Comparison of ENCODE assay signal across 10 cellular contexts in the genomic region with DNA sequence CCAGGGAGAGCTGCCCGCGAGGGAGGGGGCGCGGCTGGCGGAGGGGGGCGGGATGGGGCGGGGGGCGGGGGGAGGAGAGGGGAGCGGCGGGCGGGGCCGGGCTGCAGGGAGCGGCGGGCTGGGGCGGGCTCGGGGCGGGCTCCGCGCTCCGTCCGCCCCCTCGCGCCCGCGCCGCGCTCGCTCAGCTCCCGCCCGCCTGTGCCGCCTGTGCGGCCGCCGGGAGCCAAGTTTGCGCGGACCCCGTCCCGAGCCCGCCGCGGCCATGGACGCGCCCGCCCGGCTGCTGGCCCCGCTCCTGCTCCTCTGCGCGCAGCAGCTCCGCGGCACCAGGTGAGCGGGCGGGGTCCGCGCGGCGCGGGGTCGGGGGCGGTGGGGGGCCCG. TPM values are rescaled to one million over a fixed set of nuclear protein-coding genes. Genes with fewer than 3 reads are reported as not detected.
DNase-seq lines count a peak whose midpoint lies in the region; ATAC-seq and TF ChIP-seq lines count a peak whose summit lies in the region.
"Had no signal": no experiment of that assay in that cellular context is flagged by ENCODE, and none has a peak within 500 bp of the region (broad histone marks: within the 10 kb centered on the region; RNA-seq: fewer than 3 reads in every experiment).

A gene with protein sequence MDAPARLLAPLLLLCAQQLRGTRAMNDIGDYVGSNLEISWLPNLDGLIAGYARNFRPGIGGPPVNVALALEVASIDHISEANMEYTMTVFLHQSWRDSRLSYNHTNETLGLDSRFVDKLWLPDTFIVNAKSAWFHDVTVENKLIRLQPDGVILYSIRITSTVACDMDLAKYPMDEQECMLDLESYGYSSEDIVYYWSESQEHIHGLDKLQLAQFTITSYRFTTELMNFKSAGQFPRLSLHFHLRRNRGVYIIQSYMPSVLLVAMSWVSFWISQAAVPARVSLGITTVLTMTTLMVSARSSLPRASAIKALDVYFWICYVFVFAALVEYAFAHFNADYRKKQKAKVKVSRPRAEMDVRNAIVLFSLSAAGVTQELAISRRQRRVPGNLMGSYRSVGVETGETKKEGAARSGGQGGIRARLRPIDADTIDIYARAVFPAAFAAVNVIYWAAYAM (plus strand): TSS at position 184 of the 381 bp plus-strand sequence. CDS start 79 bp downstream, at position 263.

- DNase-seq in NCI-H510A (lab: John Stamatoyannopoulos, UW): peak; percentile 24
- DNase-seq in NCI-H510A treated with DMSO at 0.1 percent for 48 hours (lab: John Stamatoyannopoulos, UW): no peak
- DNase-seq in Panc1 (ENCODE audit: low read depth, low spot score): no peak
- peak; percentile 52 for DNase-seq in endothelial cell (ENCODE audit: low spot score)
- DNase-seq in spleen: no peak
- no peak for DNase-seq in hippocampal formation (lab: John Stamatoyannopoulos, UW)
- no peak for DNase-seq in lower leg skin (ENCODE audit: low spot score in 2 of 2)
- DNase-seq: NCI-H1092 treated with DMSO at 0.1 percent for 48 hours had no signal

- POLR2A ChIA-PET in Panc1 (lab: Charles Lee): interaction anchor here (0.6 kb wide), 1 partner anchor 366 kb away, joined by 5 read pairs; no protein-coding TSS in a partner anchor

- H3K36me3 ChIP-seq in Panc1 (ENCODE audit: control insufficient read depth, insufficient read depth, low read length) (no peaks in the 10 kb centered on the region), spleen (no peaks in the 10 kb centered on the region)

- no peaks in the 10 kb centered on the region for H3K4me1 ChIP-seq in Panc1 (ENCODE audit: control insufficient read depth, insufficient read depth, low read length)
- H3K4me1 ChIP-seq in spleen: peaks cover 0 to 23% (median 10%) of the 10 kb centered on the region in 6 donors

- no TSS peak for BruUV-seq in Panc1 (replicated peaks; lab: Mats Ljungman, UMichigan)

- CTCF ChIA-PET in Panc1 (lab: Charles Lee): interaction anchor here (0.7 kb wide), 1 partner anchor 55 kb away, joined by 3 read pairs; no protein-coding TSS in a partner anchor

- H3K36me3 Mint-ChIP-seq in endothelial cell (ENCODE audit: low read depth, unreplicated experiment): peaks cover 3% of the 10 kb centered on the region

- peak within 1 kb of the TSS; percentile 9 to 32; a peak in 2 of 4 replicates for H3K4me3 ChIP-seq in Panc1 (ENCODE audit: low read depth in 2 of 2, low read length in 2 of 2)
- H3K4me3 ChIP-seq in spleen: peak within 1 kb of the TSS in 6 of 8 donors; percentile 8 to 60 (median 26)
- H3K4me3 ChIP-seq in lower leg skin (ENCODE audit: low read depth, poor library complexity, severe bottlenecking): no peak within 1 kb of the TSS

- TF ChIP-seq CTCF in Panc1 (IDR thresholded peaks at IDR 0.05) (no peak), endothelial cell (IDR thresholded peaks at IDR 0.05; ENCODE audit: unreplicated experiment) (no peak), spleen (IDR thresholded peaks at IDR 0.05 in 8 of 11, conservative IDR thresholded peaks at IDR 0.05 in 3 of 11) (no peak), lower leg skin (IDR thresholded peaks at IDR 0.05) (no peak)

- whole genome bisulfite sequencing in spleen, 5 donors: 0 to 2% (median 2%) methylated on average over 7 to 46 of the region's 60 CpGs
- 0% methylated on average over 14 of the region's 60 CpGs; no CpG with 5 or more reads in 1 of the 2 donors for WGBS in lower leg skin, 2 donors

- H3K27me3 ChIP-seq in Panc1 (ENCODE audit: control insufficient read depth, insufficient read depth, low read length): peaks cover 2% of the 10 kb centered on the region; the same call in 1 of the 2 replicates
- H3K27me3 ChIP-seq in spleen (replicated peaks in 1 of 7): peaks cover 0 to 100% (median 45%) of the 10 kb centered on the region in 7 donors

- H3K27ac ChIP-seq in Panc1 (ENCODE audit: low read length): no peak within 1 kb of the TSS
- H3K27ac ChIP-seq in spleen: no peak within 1 kb of the TSS

- no peaks in the 10 kb centered on the region for H3K9me3 Mint-ChIP-seq in endothelial cell (ENCODE audit: unreplicated experiment)

- peak within 1 kb of the TSS; percentile 83 for H3K4me3 Mint-ChIP-seq in endothelial cell (ENCODE audit: unreplicated experiment)

- peaks cover 14% of the 10 kb centered on the region for H3K27me3 Mint-ChIP-seq in endothelial cell (ENCODE audit: unreplicated experiment)

- H3K27ac Mint-ChIP-seq in endothelial cell (ENCODE audit: unreplicated experiment): no peak within 1 kb of the TSS

- peaks cover 30% of the 10 kb centered on the region for H3K4me1 Mint-ChIP-seq in endothelial cell (ENCODE audit: unreplicated experiment)

- ATAC-seq in Panc1 (peak; percentile 80), HG03521 (IDR thresholded peaks at IDR 0.05; ENCODE audit: unreplicated experiment) (no peak)

- no peaks in the 10 kb centered on the region for H3K9me3 ChIP-seq in Panc1 (ENCODE audit: control insufficient read depth, insufficient read depth, low read depth, low read length)
- no peaks in the 10 kb centered on the region for H3K9me3 ChIP-seq in spleen

- intact Hi-C loops in Panc1 (cut with micrococcal nuclease; ENCODE audit: unreplicated experiment): no loop called here
- intact Hi-C loops in spleen (cut with DNase I; ENCODE audit: low total_unique reads): no loop called here
- intact Hi-C loops in lower leg skin (cut with DNase I; ENCODE audit: low total_unique reads): no loop called here

- TF ChIP-seq POLR2A in spleen (IDR thresholded peaks at IDR 0.05) (no peak), lower leg skin (IDR thresholded peaks at IDR 0.05) (no peak)

- in situ Hi-C loops in Panc1 (cut with HindIII; ENCODE audit: low pct_unique_long_range_greater_than_20kb, low sequenced_read_pairs): no loop called here

RNA-seq across cellular contexts. Expression of the gene that starts here (rescaled TPM):
- 3.0 TPM for total RNA-seq in Panc1 (2021; ENCODE audit: unreplicated experiment)
- polyA plus RNA-seq in Panc1 (2012; ENCODE audit: insufficient read length): 9.7 TPM
- total RNA-seq in endothelial cell (ENCODE audit: unreplicated experiment): 0.64 TPM
- 1 to 10 TPM in 2 of 7 donors, under 1 TPM in 3, not detected in 2; 0.40 to 1.2 (median 0.94) TPM for total RNA-seq in spleen
- polyA plus RNA-seq in spleen: 1 to 10 TPM in 1 of 3 donors, under 1 TPM in 1, not detected in 1; 0.35 to 1.1 TPM
- total RNA-seq in lower leg skin: 1 to 10 TPM in 3 of 4 donors, not detected in 1; 1.1 to 5.1 (median 2.0) TPM
- total RNA-seq: mesenteric fat pad had no signal

Comparison
In these comparisons a context has a peak if more than half of its experiments do, and no peak if none do; other contexts are left out.
1. Peak in DNase-seq in endothelial cell; RNA of the gene not detected or under 1 TPM.